13 cellular contexts compared by ENCODE assay signal in the genomic region with DNA sequence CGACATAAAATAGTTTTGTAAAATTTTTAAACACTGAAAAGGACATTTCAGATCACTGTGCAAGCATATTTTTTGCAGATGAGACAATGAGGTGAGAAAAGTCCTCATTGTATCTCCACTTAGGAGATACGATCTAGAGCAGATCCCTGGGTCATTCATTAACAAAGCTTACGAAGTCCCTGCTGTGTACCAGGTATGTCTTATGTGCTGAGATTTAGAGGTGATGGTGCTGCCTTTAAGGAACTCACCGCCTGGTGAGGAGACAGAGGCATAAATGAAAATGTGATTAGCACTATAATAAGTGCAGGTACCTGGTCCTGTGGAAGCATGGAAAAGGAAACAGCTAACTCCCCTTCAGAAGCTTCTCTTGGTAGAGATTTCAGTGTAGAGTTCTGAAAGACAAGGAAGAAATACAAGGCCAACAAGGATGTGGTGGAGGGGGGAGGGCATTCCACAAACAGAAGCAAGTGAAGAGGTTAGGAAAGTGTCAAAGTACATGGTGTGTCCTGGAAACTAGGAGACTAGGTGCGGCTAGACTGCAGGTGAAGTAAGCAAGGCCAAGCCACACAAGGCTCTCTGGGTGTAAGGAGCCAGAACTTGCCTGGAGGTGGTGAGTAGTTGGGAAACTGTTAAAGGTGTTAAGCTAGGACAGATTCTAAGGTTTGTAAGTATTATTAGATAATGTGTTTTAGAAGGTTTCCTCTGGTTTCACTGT. TPM values are rescaled to one million over a fixed set of nuclear protein-coding genes. Genes with fewer than 3 reads are reported as not detected.
DNase-seq lines count a peak whose midpoint lies in the region; ATAC-seq and TF ChIP-seq lines count a peak whose summit lies in the region.
"Had no signal": no experiment of that assay in that cellular context is flagged by ENCODE, and none has a peak within 500 bp of the region (broad histone marks: within the 10 kb centered on the region; RNA-seq: fewer than 3 reads in every experiment).

No MANE protein-coding gene starts in this region.

- intact Hi-C loops in left lung (cut with DNase I): no loop called here

- H3K4me1 ChIP-seq in left lung (peaks cover 0 to 28% of the 10 kb centered on the region in 2 donors), smooth muscle cell (ENCODE audit: low read depth) (peaks cover 5% of the 10 kb centered on the region)
- peaks cover 19% of the 10 kb centered on the region for H3K4me1 ChIP-seq in effector memory CD4-positive, alpha-beta T cell (ENCODE audit: control insufficient read depth, insufficient read depth, low read length, poor library complexity, severe bottlenecking)

- peaks cover 9 to 68% of the 10 kb centered on the region in 2 donors for H3K27me3 ChIP-seq in left lung
- peaks cover 77% of the 10 kb centered on the region for H3K27me3 ChIP-seq in smooth muscle cell (ENCODE audit: low read depth)
- H3K27me3 ChIP-seq in effector memory CD4-positive, alpha-beta T cell (replicated peaks; ENCODE audit: control insufficient read depth, insufficient read depth, low read length, poor library complexity, severe bottlenecking): peaks cover 36% of the 10 kb centered on the region

- H3K4me3 ChIP-seq in left lung: peak overlapping the region in 1 of 2 donors; percentile 51
- H3K4me3 ChIP-seq in smooth muscle cell: peak overlapping the region; percentile 67
- H3K4me3 ChIP-seq in effector memory CD4-positive, alpha-beta T cell (ENCODE audit: insufficient read depth, low read depth, low read length, poor library complexity, severe bottlenecking): no peak overlapping the region
- H3K4me3 ChIP-seq: PC-9 had no signal

- no peaks in the 10 kb centered on the region for H3K9me3 ChIP-seq in T-helper 17 cell (ENCODE audit: control insufficient read depth, low read length, poor library complexity, severe bottlenecking)
- no peaks in the 10 kb centered on the region for H3K9me3 ChIP-seq in left lung
- no peaks in the 10 kb centered on the region for H3K9me3 ChIP-seq in smooth muscle cell (replicated peaks; ENCODE audit: low read depth)
- no peaks in the 10 kb centered on the region for H3K9me3 ChIP-seq in effector memory CD4-positive, alpha-beta T cell (ENCODE audit: control insufficient read depth, low read length)
- H3K9me3 ChIP-seq: BLaER1, SK-N-SH had no signal

- H3K27me3 Mint-ChIP-seq in T-helper 17 cell: peaks cover 59% of the 10 kb centered on the region

- no peaks in the 10 kb centered on the region for H3K79me2 ChIP-seq in smooth muscle cell (ENCODE audit: low read depth)

- H2AFZ ChIP-seq in smooth muscle cell (ENCODE audit: low read depth): no peak overlapping the region
- H2AFZ ChIP-seq: PC-9 had no signal

- H3K4me2 ChIP-seq in smooth muscle cell: peak overlapping the region; percentile 87
- H3K4me2 ChIP-seq: PC-9 had no signal

- peak overlapping the region; percentile 86 to 94 for H3K27ac ChIP-seq in left lung
- no peak overlapping the region for H3K27ac ChIP-seq in smooth muscle cell (ENCODE audit: low read depth)
- H3K27ac ChIP-seq in effector memory CD4-positive, alpha-beta T cell (ENCODE audit: insufficient read depth, low read length, poor library complexity, severe bottlenecking): no peak overlapping the region
- H3K27ac ChIP-seq: BLaER1, PC-9 had no signal

- no peak overlapping the region for H3K9ac ChIP-seq in smooth muscle cell (ENCODE audit: low read depth)
- H3K9ac ChIP-seq: BLaER1, SK-N-SH had no signal

- no peaks in the 10 kb centered on the region for H3F3A ChIP-seq in smooth muscle cell (ENCODE audit: low read depth)

- ATAC-seq in T-helper 17 cell (no peak), left lung (peak; percentile 47), GM19328 (IDR thresholded peaks at IDR 0.05; ENCODE audit: unreplicated experiment) (no peak)

- no peak overlapping the region for H3K27ac Mint-ChIP-seq in T-helper 17 cell

- peaks cover 19% of the 10 kb centered on the region for H3K4me1 Mint-ChIP-seq in T-helper 17 cell

- TF ChIP-seq CTCF in GM10266 (IDR thresholded peaks at IDR 0.05; ENCODE audit: control insufficient read depth, insufficient read depth, low read depth, missing control alignments): no peak
- TF ChIP-seq CTCF in left lung (IDR thresholded peaks at IDR 0.05): no peak
- no peak for TF ChIP-seq CTCF in smooth muscle cell (IDR thresholded peaks at IDR 0.05; ENCODE audit: borderline replicate concordance, insufficient read depth, poor library complexity, severe bottlenecking)

- H3K4me3 Mint-ChIP-seq in T-helper 17 cell: peak overlapping the region; percentile 53

- peaks cover 5% of the 10 kb centered on the region for H3K36me3 Mint-ChIP-seq in T-helper 17 cell (ENCODE audit: low read depth)

- H3K36me3 ChIP-seq in left lung (no peaks in the 10 kb centered on the region), smooth muscle cell (ENCODE audit: low read depth) (no peaks in the 10 kb centered on the region)
- no peaks in the 10 kb centered on the region for H3K36me3 ChIP-seq in effector memory CD4-positive, alpha-beta T cell (ENCODE audit: control insufficient read depth, insufficient read depth, low read length)
- H3K36me3 ChIP-seq: BLaER1 had no signal

- no peaks in the 10 kb centered on the region for H4K20me1 ChIP-seq in smooth muscle cell (ENCODE audit: low read depth)

- WGBS in smooth muscle cell (ENCODE audit: low lambda C conversion rate): 46% methylated on average over 5 of the region's 5 CpGs

- DNase-seq in GM10266 (ENCODE audit: extremely low spot score) (peak; percentile 8), T-helper 17 cell (no peak), left lung (no peak), smooth muscle cell (lab: John Stamatoyannopoulos, UW; ENCODE audit: unreplicated experiment) (no peak)
- DNase-seq in activated effector memory CD4-positive, alpha-beta T cell treated with anti-CD3 and anti-CD28 coated beads, Interleukin-2, amount 50 U/mL, for 16 hours: no peak
- no peak for DNase-seq in effector memory CD4-positive, alpha-beta T cell
- DNase-seq: amygdala, NCI-H2081, PC-9 had no signal

RNA-seq across cellular contexts. Expression of a gene that starts 1.5 kb away (rescaled TPM):
- not detected for total RNA-seq in T-helper 17 cell
- 100 to 1,000 TPM; 143 to 489 TPM for total RNA-seq in left lung
- total RNA-seq in smooth muscle cell: 11.0 and 27.6 TPM in 2 replicates
- polyA plus RNA-seq in smooth muscle cell: 6.3 and 8.4 TPM in 2 replicates
- total RNA-seq: PC-9 had no signal
- polyA plus RNA-seq: keratinocyte, SK-N-SH had no signal

Comparison
In these comparisons a context has a peak if more than half of its experiments do, and no peak if none do; other contexts are left out.
1. H3K27ac ChIP-seq: peak in left lung (2 of 2); none in smooth muscle cell (single experiment) and effector memory CD4-positive, alpha-beta T cell (single experiment).